Comparison of ENCODE assay signal across 8 cellular contexts in the genomic region with DNA sequence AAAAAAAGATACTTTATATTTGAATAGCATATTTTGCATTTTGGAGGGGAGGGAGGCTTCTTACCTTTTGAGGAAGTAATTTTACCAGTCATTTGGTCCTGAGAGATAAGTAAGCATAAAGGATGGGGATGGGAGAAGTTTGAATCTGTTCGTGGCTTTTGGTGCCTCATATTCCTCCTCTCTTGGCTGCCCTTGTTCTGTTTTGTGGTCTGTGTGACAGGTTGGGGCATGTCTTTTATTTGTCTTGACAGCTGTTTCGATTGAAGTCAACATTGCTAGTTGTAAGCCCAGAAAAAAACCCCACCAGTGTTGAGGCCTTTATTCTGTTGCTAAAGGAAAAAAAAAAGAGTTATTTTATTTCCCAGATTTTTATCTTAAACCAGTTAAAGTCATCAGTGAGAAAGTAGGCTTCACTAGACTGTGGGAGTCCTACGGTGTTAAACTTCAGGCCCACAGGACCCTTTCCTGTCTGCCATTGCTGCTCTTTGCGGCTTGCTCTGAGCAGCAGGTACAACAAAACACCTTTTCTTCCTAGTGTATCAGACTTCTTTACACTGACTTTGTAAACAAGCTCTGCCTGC. TPM values are rescaled to one million over a fixed set of nuclear protein-coding genes. Genes with fewer than 3 reads are reported as not detected.
A peak's percentile ranks its signal among the peaks of the same experiment; 100 is the strongest.
DNase-seq lines count a peak whose midpoint lies in the region; ATAC-seq, FAIRE-seq and TF ChIP-seq lines count a peak whose summit lies in the region.

No MANE protein-coding gene starts in this region.

- H3K9me3 ChIP-seq in cardiac muscle cell (ENCODE audit: low read depth) = no peaks in the 10 kb centered on the region
- H3K9me3 ChIP-seq in endothelial cell of umbilical vein (replicated peaks; ENCODE audit: control insufficient read depth, insufficient read depth, low read length) = no peaks in the 10 kb centered on the region
- no peaks in the 10 kb centered on the region for H3K9me3 ChIP-seq in thyroid gland

- 53 to 68% methylated on average over 4 of the region's 4 CpGs for WGBS in thyroid gland, 2 donors

- no peak overlapping the region for H3K4me2 ChIP-seq in endothelial cell of umbilical vein (ENCODE audit: insufficient read depth, low read length)

- BruUV-seq in endothelial cell of umbilical vein (replicated peaks; lab: Mats Ljungman, UMichigan) = TSS peak; percentile 2

- no peaks in the 10 kb centered on the region for H3K9me1 ChIP-seq in endothelial cell of umbilical vein (replicated peaks; ENCODE audit: control insufficient read depth, extremely low read depth, insufficient read depth, low read length)

- no peaks in the 10 kb centered on the region for H3K36me3 ChIP-seq in cardiac muscle cell
- peaks cover 0 to 26% of the 10 kb centered on the region in 2 experiments for H3K36me3 ChIP-seq in endothelial cell of umbilical vein (ENCODE audit: control insufficient read depth in 2 of 2, extremely low read depth in 1 of 2, insufficient read depth in 2 of 2, low read length in 2 of 2)
- H3K36me3 ChIP-seq in thyroid gland = peaks cover 12 to 17% of the 10 kb centered on the region in 2 donors

- no peak overlapping the region for H3K9ac ChIP-seq in endothelial cell of umbilical vein (replicated peaks; ENCODE audit: extremely low read depth, insufficient read depth, low read length)

- DNase-seq in cardiac muscle cell (ENCODE audit: low read depth in 1 of 2, low spot score in 1 of 2) (no peak), left cardiac atrium (no peak), endothelial cell of umbilical vein (ENCODE audit: low read depth, low spot score) (no peak), thyroid gland (no peak), glutamatergic neuron (no peak), HuH-7.5 (ENCODE audit: low spot score) (no peak)

- CTCF ChIA-PET in endothelial cell of umbilical vein (lab: Charles Lee) = interaction anchor here (1.2 to 2.1 kb wide), 3 partner anchors 12 to 53 kb away, joined by 3 to 4 read pairs (median 3); no protein-coding TSS in a partner anchor

- intact Hi-C loops in left cardiac atrium (cut with DNase I) = no loop called here
- intact Hi-C loops in endothelial cell of umbilical vein (cut with micrococcal nuclease) = no loop called here
- intact Hi-C loops in thyroid gland (cut with DNase I) = no loop called here

- peaks cover 59% of the 10 kb centered on the region for H3K79me2 ChIP-seq in endothelial cell of umbilical vein (ENCODE audit: control insufficient read depth, insufficient read depth, low read length)

- peaks cover 5% of the 10 kb centered on the region for H3K27me3 Mint-ChIP-seq in glutamatergic neuron (ENCODE audit: unreplicated experiment)

- no peaks in the 10 kb centered on the region for H4K20me1 ChIP-seq in endothelial cell of umbilical vein (replicated peaks; ENCODE audit: control insufficient read depth, extremely low read depth, insufficient read depth, low read length)

- FAIRE-seq in endothelial cell of umbilical vein (lab: Jason Lieb, UNC) = no peak

- H3K27ac Mint-ChIP-seq in glutamatergic neuron (ENCODE audit: unreplicated experiment) = no peak overlapping the region

- H2AFZ ChIP-seq in endothelial cell of umbilical vein (ENCODE audit: low read depth, low read length) = no peak overlapping the region

- no peak for TF ChIP-seq POLR2A in endothelial cell of umbilical vein (IDR thresholded peaks at IDR 0.05; ENCODE audit: low read depth, low read length)
- TF ChIP-seq POLR2A in thyroid gland (IDR thresholded peaks at IDR 0.05) = no peak

- H3K36me3 Mint-ChIP-seq in glutamatergic neuron (ENCODE audit: unreplicated experiment) = peaks cover 9% of the 10 kb centered on the region

- H3K4me1 ChIP-seq in cardiac muscle cell (ENCODE audit: low read depth) (peaks cover 7% of the 10 kb centered on the region), endothelial cell of umbilical vein (ENCODE audit: control insufficient read depth, extremely low read depth, insufficient read depth, low read length) (no peaks in the 10 kb centered on the region), thyroid gland (peaks cover 61 to 94% of the 10 kb centered on the region in 2 donors)

- no peaks in the 10 kb centered on the region for H3K27me3 ChIP-seq in cardiac muscle cell
- H3K27me3 ChIP-seq in endothelial cell of umbilical vein (ENCODE audit: control insufficient read depth in 2 of 2, insufficient read depth in 2 of 2, low read length in 2 of 2) = no peaks in the 10 kb centered on the region
- H3K27me3 ChIP-seq in thyroid gland = no peaks in the 10 kb centered on the region

- H3K4me3 ChIP-seq in cardiac muscle cell = no peak overlapping the region
- no peak overlapping the region for H3K4me3 ChIP-seq in endothelial cell of umbilical vein (replicated peaks in 1 of 3; ENCODE audit: insufficient read depth in 1 of 3, low read depth in 1 of 3, low read length in 3 of 3)
- no peak overlapping the region for H3K4me3 ChIP-seq in thyroid gland (replicated peaks in 1 of 3)

- TF ChIP-seq CTCF in cardiac muscle cell (IDR thresholded peaks at IDR 0.05; ENCODE audit: low read depth, low read length) (no peak), endothelial cell of umbilical vein (IDR thresholded peaks at IDR 0.05; ENCODE audit: extremely low read depth in 1 of 2, insufficient read depth in 1 of 2, low read depth in 1 of 2, low read length in 2 of 2) (no peak), thyroid gland (IDR thresholded peaks at IDR 0.05) (no peak), glutamatergic neuron (IDR thresholded peaks at IDR 0.05; ENCODE audit: partially characterized antibody, unreplicated experiment) (no peak)

- H3K4me1 Mint-ChIP-seq in glutamatergic neuron (ENCODE audit: low read depth, unreplicated experiment) = peaks cover 9% of the 10 kb centered on the region

- peaks cover 3% of the 10 kb centered on the region for H3K9me3 Mint-ChIP-seq in glutamatergic neuron (ENCODE audit: unreplicated experiment)

- dilution Hi-C loops in endothelial cell of umbilical vein (cut with MboI; ENCODE audit: extremely low pct_ligation_motif_present, low sequenced_read_pairs) = no loop called here

- H3K4me3 Mint-ChIP-seq in glutamatergic neuron (ENCODE audit: unreplicated experiment) = no peak overlapping the region

- POLR2A ChIA-PET in endothelial cell of umbilical vein (lab: Charles Lee) = no interaction called here

- ATAC-seq in left cardiac atrium = no peak
- ATAC-seq in HG03432 (IDR thresholded peaks at IDR 0.05; ENCODE audit: unreplicated experiment) = peak; percentile 82
- peak; percentile 24; the same call in 2 of the 3 replicates for ATAC-seq in SK-N-SH treated with all-trans-retinoic acid at 6 μM for 48 hours

- H3K27ac ChIP-seq in cardiac muscle cell = peak overlapping the region; percentile 77
- no peak overlapping the region for H3K27ac ChIP-seq in endothelial cell of umbilical vein (ENCODE audit: insufficient read depth, low read depth, low read length)
- peak overlapping the region; percentile 91 to 95 (median 93) for H3K27ac ChIP-seq in thyroid gland

RNA-seq across cellular contexts. Expression of a gene that starts 11.4 kb away (rescaled TPM):
- total RNA-seq in cardiac muscle cell (13.5 and 14.3 TPM in 2 replicates), left cardiac atrium (10 to 100 TPM; 33.0 to 51.6 TPM), endothelial cell of umbilical vein (68.0 and 68.7 TPM in 2 replicates), thyroid gland (100 to 1,000 TPM in 1 of 4 donors, 10 to 100 TPM in 3; 73.1 to 116 (median 85.7) TPM), glutamatergic neuron (ENCODE audit: unreplicated experiment) (78.1 TPM)
- polyA plus RNA-seq in cardiac muscle cell (11.5 and 17.1 TPM in 2 replicates), endothelial cell of umbilical vein (86.5 and 92.0 TPM in 2 replicates)
- 29.2 and 31.1 TPM in 2 replicates for polyA plus RNA-seq in endothelial cell of umbilical vein (2011; cell fraction: cytosol; rRNA removed)
- 261 and 278 TPM in 2 replicates for polyA plus RNA-seq in endothelial cell of umbilical vein (2011; cell fraction: nucleus; rRNA removed)
- 42.1 and 42.7 TPM in 2 replicates for polyA plus RNA-seq in endothelial cell of umbilical vein (2012)
- 295 and 328 TPM in 2 replicates for polyA minus RNA-seq in endothelial cell of umbilical vein
- polyA minus RNA-seq in endothelial cell of umbilical vein (2011; cell fraction: cytosol; rRNA and poly(A)+ RNA removed) = 30.9 TPM
- polyA minus RNA-seq in endothelial cell of umbilical vein (2011; cell fraction: nucleus; rRNA and poly(A)+ RNA removed) = 113 and 174 TPM in 2 replicates

RNA-seq across cellular contexts. Expression of a gene that starts 30.5 kb away (rescaled TPM):
- 18.0 and 19.8 TPM in 2 replicates for total RNA-seq in cardiac muscle cell
- 17.1 and 17.5 TPM in 2 replicates for polyA plus RNA-seq in cardiac muscle cell
- 10 to 100 TPM; 20.5 to 27.4 TPM for total RNA-seq in left cardiac atrium
- total RNA-seq in endothelial cell of umbilical vein = 24.0 and 24.3 TPM in 2 replicates
- 41.8 and 45.4 TPM in 2 replicates for polyA plus RNA-seq in endothelial cell of umbilical vein
- 21.1 and 23.7 TPM in 2 replicates for polyA plus RNA-seq in endothelial cell of umbilical vein (2011; cell fraction: cytosol; rRNA removed)
- 20.0 and 20.8 TPM in 2 replicates for polyA plus RNA-seq in endothelial cell of umbilical vein (2011; cell fraction: nucleus; rRNA removed)
- polyA plus RNA-seq in endothelial cell of umbilical vein (2012) = 25.3 and 38.2 TPM in 2 replicates
- polyA minus RNA-seq in endothelial cell of umbilical vein = 28.4 and 36.6 TPM in 2 replicates
- polyA minus RNA-seq in endothelial cell of umbilical vein (2011; cell fraction: cytosol; rRNA and poly(A)+ RNA removed) = 6.1 TPM
- 8.0 and 8.3 TPM in 2 replicates for polyA minus RNA-seq in endothelial cell of umbilical vein (2011; cell fraction: nucleus; rRNA and poly(A)+ RNA removed)
- total RNA-seq in thyroid gland = 10 to 100 TPM; 20.8 to 40.3 (median 38.4) TPM
- total RNA-seq in glutamatergic neuron (ENCODE audit: unreplicated experiment) = 11.9 TPM

RNA-seq across cellular contexts. Expression of a gene that starts 35.0 kb away (rescaled TPM):
- total RNA-seq in cardiac muscle cell = 12.8 and 24.3 TPM in 2 replicates
- 18.4 and 24.4 TPM in 2 replicates for polyA plus RNA-seq in cardiac muscle cell
- 10 to 100 TPM; 10.2 to 10.7 TPM for total RNA-seq in left cardiac atrium
- total RNA-seq in endothelial cell of umbilical vein = 22.0 and 22.9 TPM in 2 replicates
- 7.1 and 8.3 TPM in 2 replicates for polyA plus RNA-seq in endothelial cell of umbilical vein
- 7.5 and 7.8 TPM in 2 replicates for polyA plus RNA-seq in endothelial cell of umbilical vein (2011; cell fraction: cytosol; rRNA removed)
- polyA plus RNA-seq in endothelial cell of umbilical vein (2011; cell fraction: nucleus; rRNA removed) = 22.1 and 25.3 TPM in 2 replicates
- polyA plus RNA-seq in endothelial cell of umbilical vein (2012) = 11.1 and 13.5 TPM in 2 replicates
- polyA minus RNA-seq in endothelial cell of umbilical vein = 10.5 and 11.7 TPM in 2 replicates
- polyA minus RNA-seq in endothelial cell of umbilical vein (2011; cell fraction: cytosol; rRNA and poly(A)+ RNA removed) = 8.7 TPM
- polyA minus RNA-seq in endothelial cell of umbilical vein (2011; cell fraction: nucleus; rRNA and poly(A)+ RNA removed) = 17.4 and 18.6 TPM in 2 replicates
- 10 to 100 TPM; 13.4 to 25.8 (median 18.7) TPM for total RNA-seq in thyroid gland
- 25.2 TPM for total RNA-seq in glutamatergic neuron (ENCODE audit: unreplicated experiment)

RNA-seq across cellular contexts. Expression of a gene that starts 35.1 kb away (rescaled TPM):
- total RNA-seq in cardiac muscle cell (106 and 110 TPM in 2 replicates), left cardiac atrium (10 to 100 TPM; 24.3 to 24.9 TPM), endothelial cell of umbilical vein (33.8 and 43.4 TPM in 2 replicates), thyroid gland (10 to 100 TPM; 41.7 to 57.0 (median 46.9) TPM), glutamatergic neuron (ENCODE audit: unreplicated experiment) (62.7 TPM)
- polyA plus RNA-seq in cardiac muscle cell (55.8 and 56.6 TPM in 2 replicates), endothelial cell of umbilical vein (54.6 and 57.9 TPM in 2 replicates)
- 30.6 and 34.2 TPM in 2 replicates for polyA plus RNA-seq in endothelial cell of umbilical vein (2011; cell fraction: cytosol; rRNA removed)
- 255 and 271 TPM in 2 replicates for polyA plus RNA-seq in endothelial cell of umbilical vein (2011; cell fraction: nucleus; rRNA removed)
- 29.6 and 30.4 TPM in 2 replicates for polyA plus RNA-seq in endothelial cell of umbilical vein (2012)
- polyA minus RNA-seq in endothelial cell of umbilical vein = 52.7 and 66.7 TPM in 2 replicates
- 44.1 TPM for polyA minus RNA-seq in endothelial cell of umbilical vein (2011; cell fraction: cytosol; rRNA and poly(A)+ RNA removed)
- polyA minus RNA-seq in endothelial cell of umbilical vein (2011; cell fraction: nucleus; rRNA and poly(A)+ RNA removed) = 52.5 and 55.0 TPM in 2 replicates

RNA-seq across cellular contexts. Expression of a gene that starts 39.8 kb away (rescaled TPM):
- total RNA-seq in cardiac muscle cell (0.60 and 2.8 TPM in 2 replicates), left cardiac atrium (under 1 TPM; 0.32 to 0.42 TPM), endothelial cell of umbilical vein (0.66 and 0.99 TPM in 2 replicates), thyroid gland (10 to 100 TPM; 42.9 to 86.9 (median 50.5) TPM), glutamatergic neuron (ENCODE audit: unreplicated experiment) (not detected)
- polyA plus RNA-seq in cardiac muscle cell (1.8 and 3.1 TPM in 2 replicates), endothelial cell of umbilical vein (0.57 and 0.70 TPM in 2 replicates)
- 0.32 and 0.34 TPM in 2 replicates for polyA plus RNA-seq in endothelial cell of umbilical vein (2011; cell fraction: cytosol; rRNA removed)
- 1.5 and 3.2 TPM in 2 replicates for polyA plus RNA-seq in endothelial cell of umbilical vein (2011; cell fraction: nucleus; rRNA removed)
- polyA plus RNA-seq in endothelial cell of umbilical vein (2012) = 0.44 and 0.80 TPM in 2 replicates
- 0.87 and 1.9 TPM in 2 replicates for polyA minus RNA-seq in endothelial cell of umbilical vein
- polyA minus RNA-seq in endothelial cell of umbilical vein (2011; cell fraction: cytosol; rRNA and poly(A)+ RNA removed) = 27.9 TPM
- polyA minus RNA-seq in endothelial cell of umbilical vein (2011; cell fraction: nucleus; rRNA and poly(A)+ RNA removed) = 0.29 TPM in 1 of 2 replicates, not detected in the other

Comparison
In these comparisons a context has a peak if more than half of its experiments do, and no peak if none do; other contexts are left out.
1. ATAC-seq: peak in HG03432 (single experiment) and SK-N-SH treated with all-trans-retinoic acid at 6 μM for 48 hours (single experiment); none in left cardiac atrium (0 of 2).